9 cellular contexts compared by ENCODE assay signal in the genomic region with DNA sequence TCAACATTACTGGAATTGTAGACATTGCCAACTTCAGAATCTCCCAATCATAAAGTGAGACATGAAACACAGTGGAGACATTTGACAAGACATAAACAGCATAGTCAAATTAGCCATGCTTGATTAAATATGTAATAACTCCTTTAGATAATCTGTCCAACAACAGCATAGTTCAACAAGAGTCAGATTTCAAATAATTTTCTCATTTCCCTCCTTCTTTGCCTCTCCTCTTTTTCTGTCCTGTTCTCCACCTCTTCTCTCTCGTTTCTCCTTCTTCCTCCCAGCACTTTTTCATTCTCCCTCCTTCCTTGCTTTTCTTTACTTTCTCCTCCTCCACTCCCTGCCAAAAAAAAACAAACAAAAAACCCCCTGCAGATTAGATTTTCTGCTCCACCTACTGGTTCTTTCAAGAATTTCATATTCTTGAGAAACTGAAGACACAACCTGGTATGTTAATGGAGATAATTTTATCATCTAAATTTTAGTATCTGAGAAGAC.
DNase-seq lines count a peak whose midpoint lies in the region; ATAC-seq and TF ChIP-seq lines count a peak whose summit lies in the region.
"Had no signal": no experiment of that assay in that cellular context is flagged by ENCODE, and none has a peak within 500 bp of the region (broad histone marks: within the 10 kb centered on the region; RNA-seq: fewer than 3 reads in every experiment).

No MANE protein-coding gene starts in this region.

- peak overlapping the region; percentile 8 for H2AFZ ChIP-seq in SU-DHL-6 (ENCODE audit: low read depth, low read length, severe bottlenecking)

- H3K9me2 ChIP-seq in SU-DHL-6 (replicated peaks; ENCODE audit: insufficient read depth, low read length): no peaks in the 10 kb centered on the region

- ATAC-seq in GM18520 (IDR thresholded peaks at IDR 0.05; ENCODE audit: unreplicated experiment): peak; percentile 35
- peak; percentile 57 for ATAC-seq in HG03095 (IDR thresholded peaks at IDR 0.05; ENCODE audit: unreplicated experiment)
- no peak for ATAC-seq in HG03025 (IDR thresholded peaks at IDR 0.05; ENCODE audit: low FRiP score, unreplicated experiment)

- H3K27ac ChIP-seq in SU-DHL-6 (ENCODE audit: low read depth, low read length): peak overlapping the region; percentile 81

- H3F3A ChIP-seq in SU-DHL-6 (ENCODE audit: insufficient read depth): peaks cover 14% of the 10 kb centered on the region; the same call in 1 of the 2 replicates

- H3K4me3 ChIP-seq in SU-DHL-6 (ENCODE audit: insufficient read depth, low read length, poor library complexity, severe bottlenecking): peak overlapping the region; percentile 29
- H3K4me3 ChIP-seq: skin epidermis had no signal

- DNase-seq in CD1c-positive myeloid dendritic cell (ENCODE audit: extremely low spot score) (peak; percentile 23), hepatic stellate cell (ENCODE audit: low spot score) (peak; percentile 16), GM19238 (ENCODE audit: insufficient read length, low spot score) (no peak), T-helper 9 cell (no peak)

- H3K36me3 ChIP-seq in SU-DHL-6 (ENCODE audit: low read length): no peaks in the 10 kb centered on the region

- no peaks in the 10 kb centered on the region for H3K27me3 ChIP-seq in SU-DHL-6 (ENCODE audit: low read length)

- H3K9me3 ChIP-seq in SU-DHL-6 (ENCODE audit: insufficient read depth, low read length): no peaks in the 10 kb centered on the region

- TF ChIP-seq CTCF in SU-DHL-6 (IDR thresholded peaks at IDR 0.05; ENCODE audit: insufficient read depth, low read length, poor library complexity, severe bottlenecking): peak; percentile 44

- no peaks in the 10 kb centered on the region for H3K79me2 ChIP-seq in SU-DHL-6 (ENCODE audit: insufficient read depth, low read length)

- peak overlapping the region; percentile 47 for H3K9ac ChIP-seq in SU-DHL-6 (ENCODE audit: low read length)

- H4K20me1 ChIP-seq in SU-DHL-6 (ENCODE audit: low read depth, low read length): no peaks in the 10 kb centered on the region

- peak overlapping the region; percentile 83 for H3K4me2 ChIP-seq in SU-DHL-6 (ENCODE audit: low read depth, low read length, poor library complexity, severe bottlenecking)

Comparison
In these comparisons a context has a peak if more than half of its experiments do, and no peak if none do; other contexts are left out.
1. DNase-seq: peak in CD1c-positive myeloid dendritic cell (single experiment) and hepatic stellate cell (single experiment); none in GM19238 (single experiment) and T-helper 9 cell (single experiment).